Comparison of ENCODE assay signal across 8 cellular contexts in genomic region chr15:30823068-30823813, GRCh38.
DNase-seq lines count a peak whose midpoint lies in the region; ATAC-seq and TF ChIP-seq lines count a peak whose summit lies in the region.
"Not testable (repeated sequence)": the region's sequence is repeated elsewhere in the genome, so short reads cannot be mapped to it uniquely, and the experiment has no call there.

No MANE protein-coding gene starts in this region.

- not testable (repeated sequence) for H3K9me3 Mint-ChIP-seq in CD4-positive, CD25-positive, alpha-beta regulatory T cell; activated B cell treated with CpG ODN at 0.5 μM for 24 hours; activated naive CD8-positive, alpha-beta T cell treated with anti-CD3 and anti-CD28 coated beads, Interleukin-2, amount 50 U/mL, for 24 hours; immature natural killer cell

- CTCF ChIA-PET in activated B cell treated with CpG ODN at 0.5 μM for 24 hours (lab: Charles Lee): not testable (repeated sequence)

- not testable (repeated sequence) for H3K4me1 ChIP-seq in CD4-positive, CD25-positive, alpha-beta regulatory T cell (ENCODE audit: control insufficient read depth, insufficient read depth, low read length, poor library complexity, severe bottlenecking)

- not testable (repeated sequence) for H3K27me3 Mint-ChIP-seq in CD4-positive, CD25-positive, alpha-beta regulatory T cell; activated B cell treated with CpG ODN at 0.5 μM for 24 hours; activated naive CD8-positive, alpha-beta T cell treated with anti-CD3 and anti-CD28 coated beads, Interleukin-2, amount 50 U/mL, for 24 hours; immature natural killer cell (ENCODE audit: low read depth in 3 of 3)

- H3K36me3 Mint-ChIP-seq in CD4-positive, CD25-positive, alpha-beta regulatory T cell; activated B cell treated with CpG ODN at 0.5 μM for 24 hours (ENCODE audit: low read depth); activated naive CD8-positive, alpha-beta T cell treated with anti-CD3 and anti-CD28 coated beads, Interleukin-2, amount 50 U/mL, for 24 hours (ENCODE audit: low read depth); immature natural killer cell: not testable (repeated sequence)

- H3K4me3 Mint-ChIP-seq in CD4-positive, CD25-positive, alpha-beta regulatory T cell: peak overlapping the region; percentile 91 to 97 (median 94)
- H3K4me3 Mint-ChIP-seq in activated B cell treated with CpG ODN at 0.5 μM for 24 hours: peak overlapping the region; percentile 95
- peak overlapping the region; percentile 86 for H3K4me3 Mint-ChIP-seq in activated naive CD8-positive, alpha-beta T cell treated with anti-CD3 and anti-CD28 coated beads, Interleukin-2, amount 50 U/mL, for 24 hours
- H3K4me3 Mint-ChIP-seq in immature natural killer cell: peak overlapping the region; percentile 91 to 97 (median 94)

- not testable (repeated sequence) for H3K36me3 ChIP-seq in CD4-positive, CD25-positive, alpha-beta regulatory T cell (ENCODE audit: control insufficient read depth, insufficient read depth, low read length)

- H3K27ac ChIP-seq in CD4-positive, CD25-positive, alpha-beta regulatory T cell (ENCODE audit: insufficient read depth, low read length, poor library complexity, severe bottlenecking): peak overlapping the region; percentile 19

- POLR2A ChIA-PET in activated B cell treated with CpG ODN at 0.5 μM for 24 hours (lab: Charles Lee): not testable (repeated sequence)

- ATAC-seq in CD4-positive, CD25-positive, alpha-beta regulatory T cell (ENCODE audit: low read depth in 2 of 2): peak; percentile 64 to 76
- ATAC-seq in GM19463 (IDR thresholded peaks at IDR 0.05; ENCODE audit: unreplicated experiment) (peak; percentile 98), activated B cell treated with CpG ODN at 0.5 μM for 24 hours (ENCODE audit: low read depth) (peak; percentile 64)
- peak; percentile 85 for ATAC-seq in activated naive CD8-positive, alpha-beta T cell treated with anti-CD3 and anti-CD28 coated beads, Interleukin-2, amount 50 U/mL, for 24 hours

- intact Hi-C loops in activated B cell treated with CpG ODN at 0.5 μM for 24 hours (cut with micrococcal nuclease): not testable (repeated sequence)

- in situ Hi-C loops in KBM-7 (cut with MboI; ENCODE audit: low pct_unique_long_range_greater_than_20kb, low sequenced_read_pairs): not testable (repeated sequence)

- H3K27ac Mint-ChIP-seq in CD4-positive, CD25-positive, alpha-beta regulatory T cell: peak overlapping the region; percentile 75 to 90 (median 87)
- H3K27ac Mint-ChIP-seq in activated B cell treated with CpG ODN at 0.5 μM for 24 hours: peak overlapping the region; percentile 88
- H3K27ac Mint-ChIP-seq in activated naive CD8-positive, alpha-beta T cell treated with anti-CD3 and anti-CD28 coated beads, Interleukin-2, amount 50 U/mL, for 24 hours: peak overlapping the region; percentile 87
- H3K27ac Mint-ChIP-seq in immature natural killer cell: peak overlapping the region; percentile 27 to 91 (median 78)

- not testable (repeated sequence) for H3K9me3 ChIP-seq in CD4-positive, CD25-positive, alpha-beta regulatory T cell (ENCODE audit: control insufficient read depth in 2 of 2, low read length in 2 of 2)

- peak overlapping the region; percentile 76 for H3K4me3 ChIP-seq in CD4-positive, CD25-positive, alpha-beta regulatory T cell (ENCODE audit: low read depth, low read length)

- H3K27me3 ChIP-seq in CD4-positive, CD25-positive, alpha-beta regulatory T cell (ENCODE audit: control insufficient read depth, insufficient read depth, low read length): not testable (repeated sequence)

- H3K4me1 Mint-ChIP-seq in CD4-positive, CD25-positive, alpha-beta regulatory T cell: peaks cover 2 to 36% (median 8%) of the 10 kb centered on the region in 4 donors
- not testable (repeated sequence) for H3K4me1 Mint-ChIP-seq in activated B cell treated with CpG ODN at 0.5 μM for 24 hours
- H3K4me1 Mint-ChIP-seq in activated naive CD8-positive, alpha-beta T cell treated with anti-CD3 and anti-CD28 coated beads, Interleukin-2, amount 50 U/mL, for 24 hours: peaks cover 11% of the 10 kb centered on the region
- H3K4me1 Mint-ChIP-seq in immature natural killer cell: peaks cover 6 to 16% of the 10 kb centered on the region in 2 donors

- peak in 2 of 3 donors; percentile 16 to 17 for DNase-seq in CD4-positive, CD25-positive, alpha-beta regulatory T cell
- peak; percentile 85 for DNase-seq in KBM-7
- peak; percentile 9 for DNase-seq in NCI-H524 treated with DMSO at 0.1 percent for 48 hours (lab: John Stamatoyannopoulos, UW)
- DNase-seq in activated B cell treated with CpG ODN at 0.5 μM for 24 hours: not testable (repeated sequence)
- DNase-seq in activated naive CD8-positive, alpha-beta T cell treated with anti-CD3 and anti-CD28 coated beads, Interleukin-2, amount 50 U/mL, for 24 hours: peak; percentile 48
- DNase-seq in immature natural killer cell: peak; percentile 33 to 65 (median 40)
- peak; percentile 45 for DNase-seq in stimulated activated CD4-positive, alpha-beta T cell treated with anti-CD3 and anti-CD28 coated beads, Interleukin-1b, Interleukin-23, amount 100 ng/mL, for 48 hours

- not testable (repeated sequence) for TF ChIP-seq CTCF in activated B cell treated with CpG ODN at 0.5 μM for 24 hours (IDR thresholded peaks at IDR 0.05)
